8 cellular contexts compared by ENCODE assay signal in the genomic region with DNA sequence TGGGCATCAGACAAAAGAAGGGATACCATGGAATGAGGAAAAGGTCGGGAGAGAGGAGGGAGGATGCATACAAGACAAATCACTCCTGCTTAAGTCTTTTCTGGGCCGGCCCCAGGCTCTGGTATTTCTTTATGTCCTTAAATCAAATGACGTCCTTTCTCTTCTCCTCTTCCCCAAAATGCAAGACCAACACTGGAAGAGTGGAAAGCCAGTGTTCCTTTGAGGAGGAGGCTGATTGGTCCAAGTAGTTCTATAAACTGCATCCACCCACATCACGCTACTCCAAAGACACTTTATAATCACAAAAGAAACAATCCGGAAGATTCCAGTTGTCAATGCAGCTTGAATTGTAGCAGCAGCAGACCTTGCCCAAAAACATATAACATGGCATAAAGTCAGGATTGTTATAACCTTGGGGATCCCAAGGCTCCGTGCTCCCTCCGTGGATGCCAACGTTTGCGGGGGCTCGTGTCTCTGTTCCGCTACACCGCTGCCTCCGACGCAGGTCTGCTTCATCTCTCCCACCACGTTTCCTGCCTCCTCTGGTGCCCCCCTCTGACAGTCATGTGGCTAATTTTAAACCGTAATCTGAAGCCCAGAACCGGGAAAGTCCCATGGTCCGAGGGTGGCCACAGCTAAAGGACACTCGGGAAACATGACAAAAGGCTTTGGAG. TPM values are rescaled to one million over a fixed set of nuclear protein-coding genes. Genes with fewer than 3 reads are reported as not detected.
A peak's percentile ranks its signal among the peaks of the same experiment; 100 is the strongest.
DNase-seq lines count a peak whose midpoint lies in the region; ATAC-seq, FAIRE-seq and TF ChIP-seq lines count a peak whose summit lies in the region.

No MANE protein-coding gene starts in this region.

- TF ChIP-seq POLR2A in spleen (IDR thresholded peaks at IDR 0.05), result no peak

- no peak overlapping the region for H3K27ac ChIP-seq in OCI-LY3 (ENCODE audit: low read length)
- peak overlapping the region in 1 of 2 donors; percentile 30 for H3K27ac ChIP-seq in kidney (ENCODE audit: low read depth in 2 of 2, low read length in 2 of 2)
- H3K27ac ChIP-seq in spleen, result peak overlapping the region in 3 of 8 donors; percentile 21 to 36 (median 26)

- 0 out of 2 replicates have a peak overlapping the region, but pooled peaks have one; percentile 69 for H2AFZ ChIP-seq in OCI-LY3 (ENCODE audit: low read depth, low read length)

- no peaks in the 10 kb centered on the region for H3K79me2 ChIP-seq in OCI-LY3 (ENCODE audit: low read length)

- H3K4me2 ChIP-seq in OCI-LY3 (ENCODE audit: low read length), result peak overlapping the region; percentile 88

- DNase-seq in Ammon's horn (ENCODE audit: low spot score) (peak; percentile 49), astrocyte of the hippocampus (ENCODE audit: low read depth, low spot score) (peak; percentile 51), kidney (peak; percentile 71), spleen (peak; percentile 78), DMS53 treated with DMSO at 0.1 percent for 48 hours (lab: John Stamatoyannopoulos, UW; ENCODE audit: unreplicated experiment) (no peak)

- H3K4me1 ChIP-seq in OCI-LY3 (ENCODE audit: low read length) (peaks cover 47% of the 10 kb centered on the region), kidney (ENCODE audit: control insufficient read depth in 1 of 2, insufficient read depth in 1 of 2, low read depth in 1 of 2, low read length in 2 of 2) (peaks cover 0 to 2% of the 10 kb centered on the region in 2 donors), spleen (peaks cover 0 to 45% (median 29%) of the 10 kb centered on the region in 6 donors)

- peak overlapping the region; percentile 33 for H3K9ac ChIP-seq in OCI-LY3 (ENCODE audit: low read length)
- H3K9ac ChIP-seq in kidney (ENCODE audit: low read length in 2 of 2), result no peak overlapping the region

- WGBS in spleen, 5 donors, result 10 to 17% (median 12%) methylated on average over 14 to 19 of the region's 19 CpGs

- H3K36me3 ChIP-seq in OCI-LY3 (replicated peaks; ENCODE audit: low read depth, low read length), result no peaks in the 10 kb centered on the region
- no peaks in the 10 kb centered on the region for H3K36me3 ChIP-seq in kidney (ENCODE audit: control insufficient read depth in 1 of 2, insufficient read depth in 2 of 2, low read length in 2 of 2)
- no peaks in the 10 kb centered on the region for H3K36me3 ChIP-seq in spleen

- no peaks in the 10 kb centered on the region for H4K20me1 ChIP-seq in OCI-LY3 (ENCODE audit: insufficient read depth, low read length)

- intact Hi-C loops in kidney (cut with DNase I) (no loop called here), spleen (cut with DNase I; ENCODE audit: low total_unique reads) (no loop called here)

- ATAC-seq in HG03571 (IDR thresholded peaks at IDR 0.05; ENCODE audit: unreplicated experiment), result no peak
- no peak for ATAC-seq in HG02840 (IDR thresholded peaks at IDR 0.05; ENCODE audit: low FRiP score, unreplicated experiment)

- H3K4me3 ChIP-seq in OCI-LY3 (ENCODE audit: low read length), result peak overlapping the region; percentile 81
- H3K4me3 ChIP-seq in kidney (ENCODE audit: low read length in 2 of 2), result peak overlapping the region; percentile 24 to 70
- H3K4me3 ChIP-seq in spleen, result peak overlapping the region in 5 of 8 donors; percentile 10 to 55 (median 16)

- peak; percentile 53 for TF ChIP-seq CTCF in OCI-LY3 (IDR thresholded peaks at IDR 0.05; ENCODE audit: low read depth, low read length)
- TF ChIP-seq CTCF in kidney (IDR thresholded peaks at IDR 0.05; ENCODE audit: borderline replicate concordance, extremely low read depth, insufficient read depth), result peak; percentile 26
- TF ChIP-seq CTCF in spleen (IDR thresholded peaks at IDR 0.05 in 8 of 11, conservative IDR thresholded peaks at IDR 0.05 in 3 of 11), result peak in 2 of 11 experiments; percentile 19 to 22

- no peak for FAIRE-seq in kidney (lab: Jason Lieb, UNC)

- no peaks in the 10 kb centered on the region for H3K9me3 ChIP-seq in OCI-LY3 (ENCODE audit: insufficient read depth, low read length)
- H3K9me3 ChIP-seq in kidney (ENCODE audit: control insufficient read depth in 1 of 2, low read length in 2 of 2), result no peaks in the 10 kb centered on the region
- peaks cover 0 to 5% (median 0%) of the 10 kb centered on the region in 8 donors for H3K9me3 ChIP-seq in spleen

- H3K27me3 ChIP-seq in OCI-LY3 (ENCODE audit: low read depth, low read length) (peaks cover 15% of the 10 kb centered on the region), spleen (replicated peaks in 1 of 7) (no peaks in the 10 kb centered on the region)

RNA-seq across cellular contexts. Expression of a gene that starts 47.1 kb away (rescaled TPM):
- total RNA-seq in kidney (24.1 TPM), spleen (10 to 100 TPM in 6 of 7 donors, 1 to 10 TPM in 1; 9.2 to 22.4 (median 14.7) TPM)
- polyA plus RNA-seq in kidney (ENCODE audit: insufficient read depth, low read depth, low replicate concordance) (39.8 TPM), spleen (10 to 100 TPM; 10.2 to 11.7 (median 11.0) TPM)

RNA-seq across cellular contexts. Expression of a gene that starts 55.6 kb away (rescaled TPM):
- total RNA-seq in kidney (29.0 TPM), spleen (10 to 100 TPM; 32.1 to 41.8 (median 37.4) TPM)
- polyA plus RNA-seq in kidney (ENCODE audit: insufficient read depth, low read depth, low replicate concordance) (16.4 TPM), spleen (10 to 100 TPM; 13.4 to 16.4 (median 14.5) TPM)

Comparison
In these comparisons a context has a peak if more than half of its experiments do, and no peak if none do; other contexts are left out.
1. H3K4me3 ChIP-seq: peak in every context shown above with its lines; median percentile 81 in OCI-LY3; 47 in kidney; 16 in spleen.